In genomic region chr1:45205910-45206721, GRCh38 we compare ENCODE assay signal across 8 cellular contexts. TPM values are rescaled to one million over a fixed set of nuclear protein-coding genes. Genes with fewer than 3 reads are reported as not detected.
DNase-seq lines count a peak whose midpoint lies in the region; ATAC-seq and TF ChIP-seq lines count a peak whose summit lies in the region.

ZSWIM5 (minus strand) TSS chr1:45206605; CDS start chr1:45206350, 255 bp downstream.

- TF ChIP-seq CTCF in omental fat pad (IDR thresholded peaks at IDR 0.05) = no peak

- ATAC-seq in GM18909 (IDR thresholded peaks at IDR 0.05; ENCODE audit: poor library complexity, unreplicated experiment) = peak; percentile 68
- peak; percentile 91 for ATAC-seq in omental fat pad (ENCODE audit: low FRiP score)

- no peaks in the 10 kb centered on the region for H3K36me3 Mint-ChIP-seq in activated naive CD4-positive, alpha-beta T cell treated with anti-CD3 and anti-CD28 coated beads, Interleukin-2, amount 50 U/mL, for 24 hours

- H3K27ac ChIP-seq in temporal lobe (ENCODE audit: low read depth, low read length) = peak within 1 kb of the TSS; percentile 80

- in situ Hi-C loops in ACHN (cut with HindIII; ENCODE audit: low pct_ligation_motif_present, low pct_unique_long_range_greater_than_20kb, low sequenced_read_pairs) = no loop called here

- H3K4me1 Mint-ChIP-seq in activated naive CD4-positive, alpha-beta T cell treated with anti-CD3 and anti-CD28 coated beads, Interleukin-2, amount 50 U/mL, for 24 hours = peaks cover 44% of the 10 kb centered on the region

- H3K27ac Mint-ChIP-seq in activated naive CD4-positive, alpha-beta T cell treated with anti-CD3 and anti-CD28 coated beads, Interleukin-2, amount 50 U/mL, for 24 hours = peak within 1 kb of the TSS; percentile 93

- H3K4me3 Mint-ChIP-seq in activated naive CD4-positive, alpha-beta T cell treated with anti-CD3 and anti-CD28 coated beads, Interleukin-2, amount 50 U/mL, for 24 hours = peak within 1 kb of the TSS; percentile 96

- no peaks in the 10 kb centered on the region for H3K9me3 Mint-ChIP-seq in activated naive CD4-positive, alpha-beta T cell treated with anti-CD3 and anti-CD28 coated beads, Interleukin-2, amount 50 U/mL, for 24 hours

- intact Hi-C loops in head of caudate nucleus (cut with DNase I) = loop anchor here (10.0 kb wide), 2 partner anchors 191 to 289 kb away; partner anchors contain the start of genes HECTD3, TESK2 and UROD

- DNase-seq in ACHN (peak; percentile 28), HT-29 (ENCODE audit: low spot score) (peak; percentile 65), SHP77 treated with DMSO at 0.1 percent for 48 hours (lab: John Stamatoyannopoulos, UW) (peak; percentile 51), head of caudate nucleus (peak; percentile 12 to 90 (median 80)), omental fat pad (ENCODE audit: low spot score) (no peak)

- H3K27me3 Mint-ChIP-seq in activated naive CD4-positive, alpha-beta T cell treated with anti-CD3 and anti-CD28 coated beads, Interleukin-2, amount 50 U/mL, for 24 hours = no peaks in the 10 kb centered on the region

RNA-seq across cellular contexts. Expression of gene ZSWIM5, which starts in this region (rescaled TPM):
- total RNA-seq in HT-29 (2014; rRNA removed; shearing (Covaris generic)) = 0.71 and 0.91 TPM in 2 replicates
- total RNA-seq in omental fat pad (1 to 10 TPM in 2 of 4 donors, under 1 TPM in 2; 0.48 to 1.5 (median 0.88) TPM), temporal lobe (14.5 TPM)

Comparison
In these comparisons a context has a peak if more than half of its experiments do, and no peak if none do; other contexts are left out.
1. Peak in DNase-seq in HT-29; RNA of the gene not detected or under 1 TPM.